13 cellular contexts compared by ENCODE assay signal in genomic region chr15:67165653-67166260, GRCh38.
DNase-seq lines count a peak whose midpoint lies in the region; ATAC-seq and TF ChIP-seq lines count a peak whose summit lies in the region.
"Had no signal": no experiment of that assay in that cellular context is flagged by ENCODE, and none has a peak within 500 bp of the region (broad histone marks: within the 10 kb centered on the region; RNA-seq: fewer than 3 reads in every experiment).

No MANE protein-coding gene starts in this region.

- no peak overlapping the region for H3K4me3 ChIP-seq in A673 (ENCODE audit: low read depth, low read length, poor library complexity, severe bottlenecking)
- no peak overlapping the region for H3K4me3 ChIP-seq in dorsolateral prefrontal cortex
- H3K4me3 ChIP-seq: transverse colon had no signal

- H3K4me1 Mint-ChIP-seq in nephron = peaks cover 79% of the 10 kb centered on the region

- H3K27me3 ChIP-seq in A673 (replicated peaks; ENCODE audit: insufficient read depth, low read depth, low read length, poor library complexity) = no peaks in the 10 kb centered on the region
- no peaks in the 10 kb centered on the region for H3K27me3 ChIP-seq in dorsolateral prefrontal cortex
- H3K27me3 ChIP-seq: transverse colon had no signal

- peaks cover 7% of the 10 kb centered on the region for H3K27me3 Mint-ChIP-seq in nephron (ENCODE audit: low read depth)
- H3K27me3 Mint-ChIP-seq: activated B cell treated with CpG ODN at 0.5 μM for 24 hours had no signal

- POLR2A ChIA-PET in A673 (lab: Charles Lee; ENCODE audit: low non-redundant PET) = interaction anchor here (0.6 kb wide), 1 partner anchor 1448 kb away, joined by 3 read pairs; no protein-coding TSS in a partner anchor

- peak overlapping the region in 2 of 3 experiments; percentile 44 to 53 for H3K4me3 Mint-ChIP-seq in nephron
- H3K4me3 Mint-ChIP-seq: activated B cell treated with CpG ODN at 0.5 μM for 24 hours had no signal

- CTCF ChIA-PET in A673 (lab: Charles Lee) = no interaction called here

- peaks cover 4% of the 10 kb centered on the region for H3K36me3 ChIP-seq in A673 (ENCODE audit: insufficient read depth, low read length, poor library complexity, severe bottlenecking)

- H3K36me3 Mint-ChIP-seq in nephron (ENCODE audit: low read depth) = peaks cover 51% of the 10 kb centered on the region

- H3K27ac ChIP-seq in A673 (ENCODE audit: low read depth, low read length, poor library complexity, severe bottlenecking) (peak overlapping the region; percentile 80), dorsolateral prefrontal cortex (peak overlapping the region in 12 of 59 donors; percentile 0 to 64 (median 34))

- intact Hi-C loops in A673 (cut with micrococcal nuclease; ENCODE audit: unreplicated experiment) = no loop called here
- intact Hi-C loops in dorsolateral prefrontal cortex (cut with DNase I) = no loop called here

- DNase-seq in A673 (ENCODE audit: low spot score) = peak; percentile 93
- no peak for DNase-seq in dorsolateral prefrontal cortex
- DNase-seq in activated CD4-positive, alpha-beta T cell treated with anti-CD3 and anti-CD28 coated beads for 4 hours = no peak
- DNase-seq in omental fat pad (ENCODE audit: low spot score) = no peak
- DNase-seq: activated B cell treated with CpG ODN at 0.5 μM for 24 hours, MV-4-11, NCI-H524, SHP77, transverse colon had no signal

- no TSS peak for BruUV-seq in A673 (replicated peaks; lab: Mats Ljungman, UMichigan)

- ATAC-seq in esophagus mucosa (peak; percentile 56), GM18505 (IDR thresholded peaks at IDR 0.05; ENCODE audit: unreplicated experiment) (no peak), omental fat pad (ENCODE audit: low FRiP score) (no peak)

- no peak for TF ChIP-seq POLR2A in GM18505 (IDR thresholded peaks at IDR 0.05; ENCODE audit: borderline replicate concordance, extremely low read depth, insufficient read depth, insufficient read length)

- H3K9me3 Mint-ChIP-seq in nephron = no peaks in the 10 kb centered on the region
- H3K9me3 Mint-ChIP-seq: activated B cell treated with CpG ODN at 0.5 μM for 24 hours had no signal

- no peaks in the 10 kb centered on the region for H3K9me3 ChIP-seq in A673 (ENCODE audit: low read depth, low read length, poor library complexity, severe bottlenecking)
- H3K9me3 ChIP-seq: transverse colon had no signal

- H3K4me1 ChIP-seq in A673 (ENCODE audit: insufficient read depth, low read length, poor library complexity, severe bottlenecking) = peaks cover 69% of the 10 kb centered on the region

- peak overlapping the region; percentile 71 to 94 (median 83) for H3K27ac Mint-ChIP-seq in nephron
- H3K27ac Mint-ChIP-seq: activated B cell treated with CpG ODN at 0.5 μM for 24 hours had no signal

- TF ChIP-seq CTCF in A673 (conservative IDR thresholded peaks at IDR 0.05; ENCODE audit: low read depth, low read length) = no peak
- TF ChIP-seq CTCF in nephron (IDR thresholded peaks at IDR 0.05; ENCODE audit: unreplicated experiment in 3 of 3) = no peak
- TF ChIP-seq CTCF in dorsolateral prefrontal cortex (IDR thresholded peaks at IDR 0.05 in 54 of 56, conservative IDR thresholded peaks at IDR 0.05 in 2 of 56; ENCODE audit: low read depth in 1 of 56, partially characterized antibody in 56 of 56) = no peak
- no peak for TF ChIP-seq CTCF in omental fat pad (IDR thresholded peaks at IDR 0.05)

TF ChIP-seq in PFSK-1, 5 proteins besides CTCF, POLR2A, EP300 and RAD21:
- TF ChIP-seq SIN3A (IDR thresholded peaks at IDR 0.05; ENCODE audit: borderline replicate concordance, insufficient read depth, low read length) = no peak
- TF ChIP-seq, protein P1, sequence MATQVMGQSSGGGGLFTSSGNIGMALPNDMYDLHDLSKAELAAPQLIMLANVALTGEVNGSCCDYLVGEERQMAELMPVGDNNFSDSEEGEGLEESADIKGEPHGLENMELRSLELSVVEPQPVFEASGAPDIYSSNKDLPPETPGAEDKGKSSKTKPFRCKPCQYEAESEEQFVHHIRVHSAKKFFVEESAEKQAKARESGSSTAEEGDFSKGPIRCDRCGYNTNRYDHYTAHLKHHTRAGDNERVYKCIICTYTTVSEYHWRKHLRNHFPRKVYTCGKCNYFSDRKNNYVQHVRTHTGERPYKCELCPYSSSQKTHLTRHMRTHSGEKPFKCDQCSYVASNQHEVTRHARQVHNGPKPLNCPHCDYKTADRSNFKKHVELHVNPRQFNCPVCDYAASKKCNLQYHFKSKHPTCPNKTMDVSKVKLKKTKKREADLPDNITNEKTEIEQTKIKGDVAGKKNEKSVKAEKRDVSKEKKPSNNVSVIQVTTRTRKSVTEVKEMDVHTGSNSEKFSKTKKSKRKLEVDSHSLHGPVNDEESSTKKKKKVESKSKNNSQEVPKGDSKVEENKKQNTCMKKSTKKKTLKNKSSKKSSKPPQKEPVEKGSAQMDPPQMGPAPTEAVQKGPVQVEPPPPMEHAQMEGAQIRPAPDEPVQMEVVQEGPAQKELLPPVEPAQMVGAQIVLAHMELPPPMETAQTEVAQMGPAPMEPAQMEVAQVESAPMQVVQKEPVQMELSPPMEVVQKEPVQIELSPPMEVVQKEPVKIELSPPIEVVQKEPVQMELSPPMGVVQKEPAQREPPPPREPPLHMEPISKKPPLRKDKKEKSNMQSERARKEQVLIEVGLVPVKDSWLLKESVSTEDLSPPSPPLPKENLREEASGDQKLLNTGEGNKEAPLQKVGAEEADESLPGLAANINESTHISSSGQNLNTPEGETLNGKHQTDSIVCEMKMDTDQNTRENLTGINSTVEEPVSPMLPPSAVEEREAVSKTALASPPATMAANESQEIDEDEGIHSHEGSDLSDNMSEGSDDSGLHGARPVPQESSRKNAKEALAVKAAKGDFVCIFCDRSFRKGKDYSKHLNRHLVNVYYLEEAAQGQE (IDR thresholded peaks at IDR 0.05; ENCODE audit: insufficient read depth in 1 of 2, low read depth in 2 of 2, low read length in 2 of 2) = no peak
- peak; percentile 46; the same call in 1 of the 2 replicates for TF ChIP-seq TAF1 (IDR thresholded peaks at IDR 0.05; ENCODE audit: borderline replicate concordance, insufficient read depth, low read length)
- TF ChIP-seq FOXP2 (optimal IDR thresholded peaks at IDR 0.05; ENCODE audit: borderline replicate concordance, extremely low read depth, extremely low read length, insufficient read depth) = no peak
- TF ChIP-seq POLR2AphosphoS5 (IDR thresholded peaks at IDR 0.05; ENCODE audit: low read depth, low read length) = no peak
